ENCODE assay signal across 13 cellular contexts in genomic region chr10:21021843-21022594, GRCh38.
DNase-seq lines count a peak whose midpoint lies in the region; ATAC-seq and TF ChIP-seq lines count a peak whose summit lies in the region.
"Had no signal": no experiment of that assay in that cellular context is flagged by ENCODE, and none has a peak within 500 bp of the region (broad histone marks: within the 10 kb centered on the region; RNA-seq: fewer than 3 reads in every experiment).

No MANE protein-coding gene starts in this region.

- no peaks in the 10 kb centered on the region for H3K4me1 Mint-ChIP-seq in naive thymus-derived CD4-positive, alpha-beta T cell
- no peaks in the 10 kb centered on the region for H3K4me1 Mint-ChIP-seq in effector memory CD8-positive, alpha-beta T cell (ENCODE audit: low read depth in 2 of 2)
- H3K4me1 Mint-ChIP-seq: immature natural killer cell had no signal

- peaks cover 0 to 20% (median 7%) of the 10 kb centered on the region in 4 donors for H3K4me1 ChIP-seq in right lobe of liver
- H3K4me1 ChIP-seq in naive thymus-derived CD4-positive, alpha-beta T cell (ENCODE audit: control insufficient read depth in 2 of 2, insufficient read depth in 2 of 2, low read length in 2 of 2): no peaks in the 10 kb centered on the region

- peak; percentile 53 for TF ChIP-seq CTCF in GM12864 (IDR thresholded peaks at IDR 0.05; ENCODE audit: low read depth, low read length, missing control alignments)
- peak; percentile 24 for TF ChIP-seq CTCF in LNCaP clone FGC (IDR thresholded peaks at IDR 0.05; ENCODE audit: control insufficient read depth, extremely low read depth, insufficient read depth)
- TF ChIP-seq CTCF in cardiac fibroblast (IDR thresholded peaks at IDR 0.05; ENCODE audit: low read depth, low read length): peak; percentile 16
- TF ChIP-seq CTCF in right lobe of liver (IDR thresholded peaks at IDR 0.05): peak in 2 of 4 donors; percentile 16 to 24

- H3K36me3 ChIP-seq in right lobe of liver: no peaks in the 10 kb centered on the region
- no peaks in the 10 kb centered on the region for H3K36me3 ChIP-seq in naive thymus-derived CD4-positive, alpha-beta T cell (ENCODE audit: control insufficient read depth in 2 of 3, insufficient read depth in 3 of 3, low read length in 3 of 3)

- peak; percentile 68 to 81 (median 78) for ATAC-seq in right lobe of liver
- ATAC-seq in GM18517 (IDR thresholded peaks at IDR 0.05; ENCODE audit: unreplicated experiment): no peak
- ATAC-seq in naive thymus-derived CD4-positive, alpha-beta T cell: no peak
- ATAC-seq in effector memory CD8-positive, alpha-beta T cell (replicated peaks): no peak

- no peak for DNase-seq in GM12864 (ENCODE audit: low read depth)
- DNase-seq in LNCaP clone FGC (ENCODE audit: low read depth): peak; percentile 3
- peak; percentile 46 to 90 for DNase-seq in cardiac fibroblast (ENCODE audit: low read depth in 2 of 2)
- no peak for DNase-seq in right lobe of liver
- no peak for DNase-seq in naive thymus-derived CD4-positive, alpha-beta T cell
- DNase-seq in effector memory CD8-positive, alpha-beta T cell: no peak
- no peak for DNase-seq in NCI-H1436 treated with DMSO at 0.1 percent for 48 hours (lab: John Stamatoyannopoulos, UW)
- DNase-seq: activated naive CD4-positive, alpha-beta T cell treated with Interleukin-2 at 50 U/mL for 16 hours; H7; immature natural killer cell; NCI-H2107; T-helper 9 cell had no signal

- 39% methylated on average over 9 of the region's 15 CpGs for WGBS in right lobe of liver (ENCODE audit: insufficient coverage, low coverage, low lambda C conversion rate, missing lambda C conversion rate)

- no peak overlapping the region for H3K4me3 Mint-ChIP-seq in naive thymus-derived CD4-positive, alpha-beta T cell
- no peak overlapping the region for H3K4me3 Mint-ChIP-seq in effector memory CD8-positive, alpha-beta T cell
- H3K4me3 Mint-ChIP-seq: immature natural killer cell had no signal

- CTCF ChIA-PET in naive thymus-derived CD4-positive, alpha-beta T cell (lab: Charles Lee): no interaction called here

- intact Hi-C loops in right lobe of liver (cut with DNase I): no loop called here
- intact Hi-C loops in naive thymus-derived CD4-positive, alpha-beta T cell (cut with micrococcal nuclease): no loop called here

- H3K4me3 ChIP-seq in GM12864 (ENCODE audit: low read depth, low read length): no peak overlapping the region
- H3K4me3 ChIP-seq in LNCaP clone FGC (ENCODE audit: low read depth, low read length): no peak overlapping the region
- no peak overlapping the region for H3K4me3 ChIP-seq in cardiac fibroblast (replicated peaks in 1 of 2; ENCODE audit: low read depth in 2 of 2, low read length in 2 of 2)
- H3K4me3 ChIP-seq in right lobe of liver: no peak overlapping the region
- no peak overlapping the region for H3K4me3 ChIP-seq in naive thymus-derived CD4-positive, alpha-beta T cell (ENCODE audit: low read length)

- no peaks in the 10 kb centered on the region for H3K9me3 ChIP-seq in right lobe of liver
- no peaks in the 10 kb centered on the region for H3K9me3 ChIP-seq in naive thymus-derived CD4-positive, alpha-beta T cell (ENCODE audit: control insufficient read depth in 2 of 3, low read length in 3 of 3)

- H3K36me3 Mint-ChIP-seq in naive thymus-derived CD4-positive, alpha-beta T cell: no peaks in the 10 kb centered on the region
- H3K36me3 Mint-ChIP-seq in effector memory CD8-positive, alpha-beta T cell (ENCODE audit: insufficient read depth): no peaks in the 10 kb centered on the region
- H3K36me3 Mint-ChIP-seq: immature natural killer cell had no signal

- no peak overlapping the region for H3K27ac Mint-ChIP-seq in naive thymus-derived CD4-positive, alpha-beta T cell
- H3K27ac Mint-ChIP-seq in effector memory CD8-positive, alpha-beta T cell: no peak overlapping the region
- H3K27ac Mint-ChIP-seq: immature natural killer cell had no signal

- peaks cover 0 to 10% (median 0%) of the 10 kb centered on the region in 5 donors for H3K27me3 Mint-ChIP-seq in naive thymus-derived CD4-positive, alpha-beta T cell
- peaks cover 0 to 6% of the 10 kb centered on the region in 2 donors for H3K27me3 Mint-ChIP-seq in effector memory CD8-positive, alpha-beta T cell

- H3K27ac ChIP-seq in right lobe of liver: peak overlapping the region in 1 of 3 donors; percentile 35
- H3K27ac ChIP-seq in naive thymus-derived CD4-positive, alpha-beta T cell (ENCODE audit: low read depth, low read length): no peak overlapping the region

- no peaks in the 10 kb centered on the region for H3K27me3 ChIP-seq in right lobe of liver
- no peaks in the 10 kb centered on the region for H3K27me3 ChIP-seq in naive thymus-derived CD4-positive, alpha-beta T cell (ENCODE audit: control insufficient read depth in 2 of 2, insufficient read depth in 2 of 2, low read length in 2 of 2)

- POLR2A ChIA-PET in naive thymus-derived CD4-positive, alpha-beta T cell (lab: Charles Lee): no interaction called here

- H3K9me3 Mint-ChIP-seq in naive thymus-derived CD4-positive, alpha-beta T cell: peaks cover 0 to 7% (median 0%) of the 10 kb centered on the region in 11 donors
- peaks cover 11 to 32% of the 10 kb centered on the region in 2 donors for H3K9me3 Mint-ChIP-seq in effector memory CD8-positive, alpha-beta T cell
- H3K9me3 Mint-ChIP-seq: immature natural killer cell had no signal

- no peak for TF ChIP-seq POLR2A in right lobe of liver (IDR thresholded peaks at IDR 0.05)

Comparison
In these comparisons a context has a peak if more than half of its experiments do, and no peak if none do; other contexts are left out.
1. DNase-seq: peak in LNCaP clone FGC (single experiment) and cardiac fibroblast (2 of 2); none in GM12864 (single experiment), right lobe of liver (0 of 3), naive thymus-derived CD4-positive, alpha-beta T cell (0 of 9), effector memory CD8-positive, alpha-beta T cell (0 of 3) and NCI-H1436 treated with DMSO at 0.1 percent for 48 hours (single experiment).
2. ATAC-seq: peak in right lobe of liver (4 of 4); none in GM18517 (single experiment), naive thymus-derived CD4-positive, alpha-beta T cell (single experiment) and effector memory CD8-positive, alpha-beta T cell (single experiment).